Comparison of ENCODE assay signal across 7 cellular contexts in the genomic region with DNA sequence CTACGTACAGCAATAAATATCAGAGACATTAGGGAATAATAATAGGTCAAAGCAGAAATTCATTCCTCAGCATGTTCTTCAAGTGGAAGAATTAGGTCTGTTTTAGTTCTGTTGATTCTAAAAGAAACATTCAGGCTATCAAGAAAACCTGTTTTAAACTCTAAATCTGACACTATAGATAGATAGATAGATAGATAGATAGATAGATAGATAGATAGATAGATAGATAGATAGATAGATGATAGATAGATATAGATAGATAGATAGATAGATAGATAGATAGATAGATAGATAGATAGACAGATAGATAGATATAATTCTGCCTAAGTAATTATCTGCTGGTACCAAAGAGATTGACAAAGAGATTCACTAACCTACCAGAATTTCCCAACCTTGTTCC.
A peak's percentile ranks its signal among the peaks of the same experiment; 100 is the strongest.
DNase-seq lines count a peak whose midpoint lies in the region; ATAC-seq, FAIRE-seq and TF ChIP-seq lines count a peak whose summit lies in the region.
"Not testable (repeated sequence)": the region's sequence is repeated elsewhere in the genome, so short reads cannot be mapped to it uniquely, and the experiment has no call there.

No MANE protein-coding gene starts in this region.

- intact Hi-C loops in K562 (cut with micrococcal nuclease); MCF 10A (cut with micrococcal nuclease); psoas muscle (cut with DNase I); gastrocnemius medialis (cut with DNase I; ENCODE audit: low total_unique reads): not testable (repeated sequence)

- H4K20me1 ChIP-seq in K562 (replicated peaks; ENCODE audit: control insufficient read depth, insufficient read depth, low read length): not testable (repeated sequence)

- H3K27ac Mint-ChIP-seq in MCF 10A (ENCODE audit: low read depth, unreplicated experiment): peak overlapping the region; percentile 42

- CTCF ChIA-PET in K562 (lab: Yijun Ruan, JAX; ENCODE audit: low intra/inter-chr PET ratio): not testable (repeated sequence)
- CTCF ChIA-PET in MCF 10A (lab: Yijun Ruan, JAX): interaction anchor here (1.5 to 9.5 kb wide), 3 partner anchors 66 to 156 kb away, joined by 5 to 112 read pairs (median 9); a partner anchor contains a TSS

- H3K27ac ChIP-seq in K562 (ENCODE audit: extremely low read depth, low read depth, low read length): not testable (repeated sequence)
- H3K27ac ChIP-seq in liver (ENCODE audit: low read depth in 1 of 2, low read length in 2 of 2) (peak overlapping the region; percentile 60 to 68), psoas muscle (peak overlapping the region; percentile 79), gastrocnemius medialis (peak overlapping the region; percentile 71 to 84 (median 76)), skeletal muscle tissue (ENCODE audit: low read depth, low read length) (peak overlapping the region; percentile 49), subcutaneous abdominal adipose tissue (ENCODE audit: low read depth, low read length) (peak overlapping the region; percentile 9)

- in situ Hi-C loops in K562 (cut with MboI): loop anchor here (25.0 kb wide), 2 partner anchors 308 to 717 kb away; a partner anchor contains a TSS
- in situ Hi-C loops in gastrocnemius medialis (cut with MboI; ENCODE audit: low sequenced_read_pairs in 4 of 4): not testable (repeated sequence)

- TF ChIP-seq EP300 in K562 (IDR thresholded peaks at IDR 0.05; ENCODE audit: low read length): not testable (repeated sequence)

- not testable (repeated sequence) for H3K9me3 Mint-ChIP-seq in MCF 10A (ENCODE audit: unreplicated experiment)

- H3K79me2 ChIP-seq in K562 (ENCODE audit: control insufficient read depth, insufficient read depth, low read length): not testable (repeated sequence)

- not testable (repeated sequence) for H3K9ac ChIP-seq in K562 (ENCODE audit: insufficient read depth in 1 of 2, low read depth in 2 of 2, low read length in 2 of 2); liver (ENCODE audit: low read depth in 1 of 2, low read length in 2 of 2); skeletal muscle tissue (ENCODE audit: low read depth in 1 of 3, low read length in 3 of 3); subcutaneous abdominal adipose tissue (ENCODE audit: low read length in 5 of 5)

- not testable (repeated sequence) for BruUV-seq in K562 (replicated peaks; lab: Mats Ljungman, UMichigan); MCF 10A (replicated peaks; lab: Mats Ljungman, UMichigan)

- not testable (repeated sequence) for H3K36me3 Mint-ChIP-seq in MCF 10A (ENCODE audit: insufficient read depth, unreplicated experiment)

- not testable (repeated sequence) for H3K4me3 Mint-ChIP-seq in MCF 10A (ENCODE audit: unreplicated experiment)

- not testable (repeated sequence) for TF ChIP-seq RAD21 in K562 (CRISPR knock-in tag; conservative IDR thresholded peaks at IDR 0.05 in 1 of 2, IDR thresholded peaks at IDR 0.05 in 1 of 2); liver (IDR thresholded peaks at IDR 0.05)

- POLR2A ChIA-PET in K562 (lab: Yijun Ruan, JAX): not testable (repeated sequence)
- POLR2A ChIA-PET in MCF 10A (lab: Yijun Ruan, JAX): interaction anchor here (1.0 to 2.5 kb wide), 5 partner anchors 14 to 155 kb away, joined by 3 to 9 read pairs (median 6); a partner anchor contains a TSS

- not testable (repeated sequence) for TF ChIP-seq CTCF in K562 (IDR thresholded peaks at IDR 0.05 in 2 of 3, conservative IDR thresholded peaks at IDR 0.05 in 1 of 3; ENCODE audit: insufficient read depth in 2 of 3, low read depth in 1 of 3, low read length in 3 of 3); MCF 10A (IDR thresholded peaks at IDR 0.05; ENCODE audit: unreplicated experiment); liver (IDR thresholded peaks at IDR 0.05; ENCODE audit: low read depth, low read length, missing input control); psoas muscle (IDR thresholded peaks at IDR 0.05); gastrocnemius medialis (IDR thresholded peaks at IDR 0.05 in 4 of 5, conservative IDR thresholded peaks at IDR 0.05 in 1 of 5)

- WGBS in K562 (ENCODE audit: insufficient coverage, low coverage, missing lambda C conversion rate): 0% methylated on average over 1 of the region's 1 CpG
- WGBS in liver: 90% methylated on average over 1 of the region's 1 CpG
- 80 to 90% (median 81%) methylated on average over 1 of the region's 1 CpG for WGBS in psoas muscle, 3 donors

- H3K27me3 ChIP-seq in K562 (ENCODE audit: control insufficient read depth in 2 of 2, insufficient read depth in 2 of 2, low read length in 2 of 2); liver (ENCODE audit: control insufficient read depth in 4 of 4, insufficient read depth in 4 of 4, low read length in 3 of 4); psoas muscle (ENCODE audit: insufficient read depth in 3 of 3, low read length in 2 of 3); gastrocnemius medialis; skeletal muscle tissue (ENCODE audit: control insufficient read depth in 3 of 3, insufficient read depth in 3 of 3, low read length in 3 of 3); subcutaneous abdominal adipose tissue (ENCODE audit: control insufficient read depth in 5 of 5, insufficient read depth in 4 of 5, low read length in 5 of 5): not testable (repeated sequence)

- not testable (repeated sequence) for H3K36me3 ChIP-seq in K562 (ENCODE audit: control insufficient read depth, insufficient read depth, low read length); liver (ENCODE audit: control insufficient read depth in 4 of 4, insufficient read depth in 3 of 4, low read depth in 1 of 4, low read length in 3 of 4); psoas muscle (ENCODE audit: insufficient read depth in 1 of 2, low read depth in 1 of 2); gastrocnemius medialis; skeletal muscle tissue (ENCODE audit: control insufficient read depth in 3 of 3, insufficient read depth in 3 of 3, low read length in 3 of 3)
- peaks cover 0 to 14% (median 6%) of the 10 kb centered on the region in 5 donors for H3K36me3 ChIP-seq in subcutaneous abdominal adipose tissue (ENCODE audit: control insufficient read depth in 5 of 5, insufficient read depth in 5 of 5, low read length in 5 of 5)

- not testable (repeated sequence) for ATAC-seq in K562, gastrocnemius medialis
- peak in 1 of 4 donors; percentile 3 for ATAC-seq in psoas muscle

- H3K4me3 ChIP-seq in K562; liver (ENCODE audit: low read depth in 1 of 3, low read length in 3 of 3); skeletal muscle tissue (ENCODE audit: low read length in 3 of 3); subcutaneous abdominal adipose tissue (ENCODE audit: low read depth in 1 of 5, low read length in 5 of 5): not testable (repeated sequence)
- H3K4me3 ChIP-seq in psoas muscle (peak overlapping the region; percentile 57), gastrocnemius medialis (peak overlapping the region in 2 of 4 donors; percentile 2 to 30)

- TF ChIP-seq POLR2A in K562 (conservative IDR thresholded peaks at IDR 0.05); gastrocnemius medialis (IDR thresholded peaks at IDR 0.05): not testable (repeated sequence)

- peaks cover 13% of the 10 kb centered on the region for H3K4me1 Mint-ChIP-seq in MCF 10A (ENCODE audit: insufficient read depth, unreplicated experiment)

- H3K4me2 ChIP-seq in K562 (ENCODE audit: insufficient read depth, low read length): not testable (repeated sequence)

- not testable (repeated sequence) for H3K27me3 Mint-ChIP-seq in MCF 10A (ENCODE audit: insufficient read depth, unreplicated experiment)

- not testable (repeated sequence) for FAIRE-seq in K562 (lab: Jason Lieb, UNC)

- H3K4me1 ChIP-seq in K562 (replicated peaks in 1 of 2; ENCODE audit: control insufficient read depth in 2 of 2, insufficient read depth in 2 of 2, low read length in 2 of 2): not testable (repeated sequence)
- H3K4me1 ChIP-seq in liver (ENCODE audit: control insufficient read depth in 4 of 4, insufficient read depth in 4 of 4, low read length in 3 of 4): peaks cover 2 to 59% (median 33%) of the 10 kb centered on the region in 4 donors
- peaks cover 38% of the 10 kb centered on the region for H3K4me1 ChIP-seq in psoas muscle
- peaks cover 19 to 34% of the 10 kb centered on the region in 2 donors for H3K4me1 ChIP-seq in gastrocnemius medialis
- peaks cover 2 to 17% (median 6%) of the 10 kb centered on the region in 3 donors for H3K4me1 ChIP-seq in skeletal muscle tissue (ENCODE audit: control insufficient read depth in 3 of 3, insufficient read depth in 3 of 3, low read length in 3 of 3)
- peaks cover 0 to 14% (median 6%) of the 10 kb centered on the region in 5 donors for H3K4me1 ChIP-seq in subcutaneous abdominal adipose tissue (ENCODE audit: control insufficient read depth in 5 of 5, insufficient read depth in 5 of 5, low read length in 5 of 5)

- H3K9me3 ChIP-seq in K562 (replicated peaks; ENCODE audit: control insufficient read depth, insufficient read depth, low read depth, low read length); liver (ENCODE audit: control insufficient read depth in 4 of 4, low read length in 3 of 4); psoas muscle; gastrocnemius medialis; skeletal muscle tissue (ENCODE audit: control insufficient read depth in 3 of 3, low read length in 3 of 3); subcutaneous abdominal adipose tissue (ENCODE audit: control insufficient read depth in 5 of 5, low read length in 5 of 5): not testable (repeated sequence)

- not testable (repeated sequence) for DNase-seq in K562 (ENCODE audit: extremely low read depth in 1 of 4, low spot score in 3 of 4); MCF 10A (ENCODE audit: unreplicated experiment); psoas muscle; gastrocnemius medialis

- H2AFZ ChIP-seq in K562 (ENCODE audit: low read depth, low read length): not testable (repeated sequence)

- not testable (repeated sequence) for H3K9me1 ChIP-seq in K562 (ENCODE audit: control insufficient read depth, insufficient read depth, low read length)

TF ChIP-seq in K562, 482 proteins besides CTCF, POLR2A, EP300 and RAD21 (continues in another document):
- peak; percentile 43; the same call in 1 of the 2 replicates for TF ChIP-seq GATAD2B (IDR thresholded peaks at IDR 0.05; ENCODE audit: borderline replicate concordance)
